Comparison of ENCODE assay signal across 8 cellular contexts in the genomic region with DNA sequence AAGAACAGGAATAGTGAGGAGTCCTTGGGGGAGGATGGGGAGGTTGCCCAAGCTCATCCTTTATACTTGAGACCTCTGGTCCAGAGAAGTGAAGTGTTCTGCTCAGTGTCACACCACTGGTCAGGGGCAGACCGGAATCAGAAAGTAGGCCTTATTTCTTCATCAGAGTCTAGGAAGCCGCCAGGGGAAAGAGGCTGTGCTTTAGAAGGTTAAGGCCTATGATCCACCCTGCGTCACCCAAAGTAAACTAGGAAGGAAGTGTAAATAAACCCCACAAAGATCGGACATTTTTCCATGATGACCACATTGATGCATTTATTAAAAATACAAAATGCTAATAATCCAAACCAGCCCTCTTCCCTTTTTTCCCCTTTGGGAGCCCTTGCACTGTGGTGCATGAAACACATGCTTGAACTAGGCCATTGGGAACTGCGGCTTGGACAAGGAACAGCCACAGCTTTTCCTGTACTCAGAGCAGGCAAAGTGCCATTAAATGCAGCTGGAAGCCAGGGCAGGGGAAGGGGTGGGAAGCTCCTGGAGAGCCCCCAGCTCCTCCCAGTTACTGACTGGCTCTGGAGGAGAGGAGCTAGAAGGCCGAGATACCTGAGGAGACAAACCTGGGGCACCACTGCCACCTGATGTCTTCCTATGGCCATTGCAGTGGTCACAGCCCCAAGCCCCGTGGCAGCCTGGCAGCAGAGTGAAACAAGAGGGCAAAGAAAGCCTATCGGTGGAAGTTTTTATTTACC. TPM values are rescaled to one million over a fixed set of nuclear protein-coding genes. Genes with fewer than 3 reads are reported as not detected.
DNase-seq lines count a peak whose midpoint lies in the region; ATAC-seq, FAIRE-seq and TF ChIP-seq lines count a peak whose summit lies in the region.

No MANE protein-coding gene starts in this region.

- POLR2A ChIA-PET in PC-3 (lab: Charles Lee; ENCODE audit: unreplicated experiment) = interaction anchor here (0.5 to 1.0 kb wide), 3 partner anchors 62 to 132 kb away, joined by 3 to 10 read pairs (median 5); no protein-coding TSS in a partner anchor

- no peaks in the 10 kb centered on the region for H3K79me2 ChIP-seq in PC-3 (ENCODE audit: low read length)

- peaks cover 1% of the 10 kb centered on the region for H3F3A ChIP-seq in PC-3 (ENCODE audit: low read length, unreplicated experiment)

- no peaks in the 10 kb centered on the region for H4K20me1 ChIP-seq in PC-3 (ENCODE audit: low read length)

- H3K9me2 ChIP-seq in PC-3 (replicated peaks; ENCODE audit: low read length) = no peaks in the 10 kb centered on the region

- BruUV-seq in PC-3 (replicated peaks; lab: Mats Ljungman, UMichigan) = no TSS peak

- peaks cover 17% of the 10 kb centered on the region for H3K4me1 Mint-ChIP-seq in nephron progenitor cell

- no peaks in the 10 kb centered on the region for H3K27me3 ChIP-seq in PC-3 (ENCODE audit: low read length)

- no peak overlapping the region for H3K27ac Mint-ChIP-seq in nephron progenitor cell

- H3K9me3 Mint-ChIP-seq in nephron progenitor cell = no peaks in the 10 kb centered on the region

- CTCF ChIA-PET in PC-3 (lab: Charles Lee) = interaction anchor here (0.6 to 2.2 kb wide), 17 partner anchors 51 to 327 kb away, joined by 3 to 27 read pairs (median 4); no protein-coding TSS in a partner anchor

- peak; percentile 97 for TF ChIP-seq CTCF in PC-3 (conservative IDR thresholded peaks at IDR 0.05; ENCODE audit: low read depth, low read length)
- TF ChIP-seq CTCF in fibroblast of pulmonary artery (IDR thresholded peaks at IDR 0.05; ENCODE audit: low read length, missing control alignments) = peak; percentile 88
- TF ChIP-seq CTCF in nephron progenitor cell (IDR thresholded peaks at IDR 0.05) = peak; percentile 75

- no peak overlapping the region for H3K9ac ChIP-seq in PC-3 (ENCODE audit: low read length)

- peaks cover 35% of the 10 kb centered on the region for H3K4me1 ChIP-seq in PC-3 (ENCODE audit: insufficient read depth, low read length)

- H3K36me3 Mint-ChIP-seq in nephron progenitor cell (ENCODE audit: low read depth) = no peaks in the 10 kb centered on the region

- peak overlapping the region; percentile 60 for H3K27ac ChIP-seq in PC-3 (ENCODE audit: low read length)

- no peak overlapping the region for H3K4me3 Mint-ChIP-seq in nephron progenitor cell

- H3K36me3 ChIP-seq in PC-3 (ENCODE audit: low read depth, low read length) = no peaks in the 10 kb centered on the region

- no peaks in the 10 kb centered on the region for H3K9me3 ChIP-seq in PC-3 (ENCODE audit: low read length)

- H3K4me3 ChIP-seq in PC-3 (ENCODE audit: low read length) = peak overlapping the region; percentile 23; the same call in 1 of the 2 replicates
- H3K4me3 ChIP-seq in fibroblast of pulmonary artery (replicated peaks; ENCODE audit: low read depth, low read length) = no peak overlapping the region

- peak; percentile 87 for ATAC-seq in PC-3
- no peak for ATAC-seq in HG03354 (IDR thresholded peaks at IDR 0.05; ENCODE audit: poor library complexity, severe bottlenecking, unreplicated experiment)

- H2AFZ ChIP-seq in PC-3 (ENCODE audit: low read length) = peak overlapping the region; percentile 70

- peak overlapping the region; percentile 56 for H3K4me2 ChIP-seq in PC-3 (ENCODE audit: low read length)

- intact Hi-C loops in PC-3 (cut with micrococcal nuclease) = loop anchor here (1.0 to 5.0 kb wide), 6 partner anchors 62 to 314 kb away; no protein-coding TSS in a partner anchor

- peak; percentile 89 for FAIRE-seq in G401.6 (lab: Jason Lieb, UNC)

- H3K27me3 Mint-ChIP-seq in nephron progenitor cell (ENCODE audit: low read depth, poor library complexity) = peaks cover 7% of the 10 kb centered on the region

- DNase-seq in HuH-7 (ENCODE audit: low spot score) (peak; percentile 87), PC-3 (peak; percentile 89), activated T-helper 1 cell treated with Interleukin-2 at 50 U/mL for 16 hours (ENCODE audit: low read depth) (peak; percentile 20), fibroblast of pulmonary artery (ENCODE audit: low read depth) (peak; percentile 88), nephron progenitor cell (peak; percentile 76)
- DNase-seq in stimulated activated naive CD4-positive, alpha-beta T cell (lab: John Stamatoyannopoulos, UW) = peak in 5 of 6 experiments; percentile 2 to 20 (median 11)

RNA-seq across cellular contexts. Expression of gene CDC25A, which starts 37.0 kb away (rescaled TPM):
- 42.4 and 43.0 TPM in 2 replicates for total RNA-seq in PC-3 (2014; rRNA removed)

Comparison
In these comparisons a context has a peak if more than half of its experiments do, and no peak if none do; other contexts are left out.
1. DNase-seq: peak in every context shown above with its lines; median percentile 89 in PC-3; 88 in fibroblast of pulmonary artery; 87 in HuH-7; 76 in nephron progenitor cell; 20 in activated T-helper 1 cell treated with Interleukin-2 at 50 U/mL for 16 hours; 11 in stimulated activated naive CD4-positive, alpha-beta T cell.